8 cellular contexts compared by ENCODE assay signal in the genomic region with DNA sequence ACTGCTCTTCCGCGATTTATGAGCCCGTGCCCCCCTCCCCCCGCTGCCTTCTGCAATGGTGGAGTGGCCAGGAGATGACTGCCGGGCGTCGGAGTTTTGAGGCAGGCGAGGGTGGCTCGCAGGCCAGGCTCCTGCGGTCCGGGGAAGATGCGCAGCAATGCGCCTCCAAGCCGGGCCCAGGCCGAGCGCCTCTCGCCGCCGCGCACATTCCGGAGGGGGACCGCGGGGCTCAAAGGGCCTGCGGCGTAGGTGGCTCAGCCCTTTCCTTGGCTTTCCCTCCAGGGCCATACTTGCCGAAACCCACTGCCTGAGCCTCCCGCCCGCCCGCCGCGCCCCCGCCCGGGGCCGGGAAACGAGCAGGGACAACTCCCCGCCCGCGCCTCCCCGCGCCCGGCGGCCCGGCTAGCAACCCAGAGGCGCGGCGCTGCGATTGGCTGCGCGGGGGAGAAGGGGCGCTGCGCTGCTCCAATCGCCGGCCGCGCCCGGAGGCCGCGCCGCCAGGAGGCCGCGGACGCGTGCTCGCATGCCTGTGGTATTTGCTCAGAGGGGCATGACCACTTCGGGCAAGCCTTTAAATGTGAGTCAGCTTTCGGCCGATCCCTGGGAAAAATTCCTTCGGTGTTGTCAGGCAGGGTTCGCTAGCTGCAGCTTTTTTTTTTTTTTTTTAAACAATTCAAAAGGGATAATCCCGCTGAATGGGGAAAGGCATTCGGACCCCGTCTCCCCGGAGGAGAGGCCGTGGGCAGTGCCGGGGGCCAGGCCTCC.
A peak's percentile ranks its signal among the peaks of the same experiment; 100 is the strongest.
DNase-seq lines count a peak whose midpoint lies in the region; ATAC-seq and TF ChIP-seq lines count a peak whose summit lies in the region.

No MANE protein-coding gene starts in this region.

- H3K4me3 ChIP-seq in A673 (ENCODE audit: low read depth, low read length, poor library complexity, severe bottlenecking) (no peak overlapping the region), HUES48 (ENCODE audit: low read depth, low read length) (peak overlapping the region; percentile 16; the same call in 1 of the 2 replicates), cardiac fibroblast (replicated peaks in 1 of 2; ENCODE audit: low read depth in 2 of 2, low read length in 2 of 2) (peak overlapping the region; percentile 39 to 45), skin epidermis (peak overlapping the region; percentile 2 to 41 (median 23))

- no peak overlapping the region for H3K27ac Mint-ChIP-seq in immature natural killer cell

- POLR2A ChIA-PET in A673 (lab: Charles Lee; ENCODE audit: low non-redundant PET), result no interaction called here

- intact Hi-C loops in A673 (cut with micrococcal nuclease; ENCODE audit: unreplicated experiment), result no loop called here

- H3K36me3 Mint-ChIP-seq in immature natural killer cell, result no peaks in the 10 kb centered on the region

- no TSS peak for BruUV-seq in A673 (replicated peaks; lab: Mats Ljungman, UMichigan)

- H3K36me3 ChIP-seq in A673 (ENCODE audit: insufficient read depth, low read length, poor library complexity, severe bottlenecking), result no peaks in the 10 kb centered on the region
- H3K36me3 ChIP-seq in HUES48 (ENCODE audit: control insufficient read depth, insufficient read depth, low read length), result no peaks in the 10 kb centered on the region

- peaks cover 22 to 23% of the 10 kb centered on the region in 2 donors for H3K4me1 Mint-ChIP-seq in immature natural killer cell

- no peaks in the 10 kb centered on the region for H3K9me3 Mint-ChIP-seq in immature natural killer cell

- no peak for TF ChIP-seq CTCF in A673 (conservative IDR thresholded peaks at IDR 0.05; ENCODE audit: low read depth, low read length)
- TF ChIP-seq CTCF in cardiac fibroblast (IDR thresholded peaks at IDR 0.05; ENCODE audit: low read depth, low read length), result no peak

- H3K27me3 ChIP-seq in A673 (replicated peaks; ENCODE audit: insufficient read depth, low read depth, low read length, poor library complexity), result peaks cover 39% of the 10 kb centered on the region
- H3K27me3 ChIP-seq in HUES48 (ENCODE audit: control insufficient read depth, insufficient read depth, low read length), result peaks cover 17% of the 10 kb centered on the region; the same call in 1 of the 2 replicates

- H3K27ac ChIP-seq in A673 (ENCODE audit: low read depth, low read length, poor library complexity, severe bottlenecking) (no peak overlapping the region), HUES48 (ENCODE audit: low read depth, low read length) (peak overlapping the region; percentile 94), skin epidermis (peak overlapping the region in 20 of 21 experiments; percentile 48 to 93 (median 82))

- peaks cover 2 to 12% (median 5%) of the 10 kb centered on the region in 3 donors for H3K27me3 Mint-ChIP-seq in immature natural killer cell (ENCODE audit: low read depth in 3 of 3)

- peak overlapping the region; percentile 49 for H3K9ac ChIP-seq in HUES48 (ENCODE audit: low read depth, low read length)

- CTCF ChIA-PET in A673 (lab: Charles Lee), result interaction anchor here (0.6 kb wide), 1 partner anchor 275 kb away, joined by 3 read pairs; no protein-coding TSS in a partner anchor

- DNase-seq in A673 (ENCODE audit: low spot score) (peak; percentile 66), cardiac fibroblast (ENCODE audit: low read depth in 2 of 2) (peak; percentile 96 to 97), immature natural killer cell (peak; percentile 61)
- DNase-seq in activated CD4-positive, CD25-positive, alpha-beta regulatory T cell treated with anti-CD3 and anti-CD28 coated beads, Interleukin-2, amount 50 U/mL, for 16 hours (ENCODE audit: low read depth, low spot score), result peak; percentile 40

- H3K4me3 Mint-ChIP-seq in immature natural killer cell, result peak overlapping the region; percentile 57 to 78 (median 78)

- H3K4me1 ChIP-seq in A673 (ENCODE audit: insufficient read depth, low read length, poor library complexity, severe bottlenecking) (no peaks in the 10 kb centered on the region), HUES48 (ENCODE audit: control insufficient read depth, insufficient read depth, low read length) (peaks cover 37% of the 10 kb centered on the region)

- H3K9me3 ChIP-seq in A673 (ENCODE audit: low read depth, low read length, poor library complexity, severe bottlenecking) (no peaks in the 10 kb centered on the region), HUES48 (ENCODE audit: control insufficient read depth, insufficient read depth, low read length) (no peaks in the 10 kb centered on the region)

- peak; percentile 76 for ATAC-seq in GM19035 (IDR thresholded peaks at IDR 0.05; ENCODE audit: unreplicated experiment)
- ATAC-seq in GM21717 (IDR thresholded peaks at IDR 0.05; ENCODE audit: unreplicated experiment), result no peak

Comparison
In these comparisons a context has a peak if more than half of its experiments do, and no peak if none do; other contexts are left out.
1. DNase-seq: peak in every context shown above with its lines; median percentile 96 in cardiac fibroblast; 66 in A673; 61 in immature natural killer cell; 40 in activated CD4-positive, CD25-positive, alpha-beta regulatory T cell treated with anti-CD3 and anti-CD28 coated beads, Interleukin-2, amount 50 U/mL, for 16 hours.